1 cellular context compared by ENCODE assay signal in genomic region chr1:27504588-27505419, GRCh38.
TF ChIP-seq lines count a peak whose summit lies in the region.

No MANE protein-coding gene starts in this region.

TF ChIP-seq in HepG2, 621 proteins besides CTCF, POLR2A, EP300 and RAD21 (continued from another document and continues in another):
- TF ChIP-seq NFIB (CRISPR knock-in tag; IDR thresholded peaks at IDR 0.05; ENCODE audit: borderline replicate concordance) (no peak), KLF12 (CRISPR knock-in tag; IDR thresholded peaks at IDR 0.05; ENCODE audit: borderline replicate concordance) (peak; percentile 32; the same call in 1 of the 2 replicates), NR2F6 (IDR thresholded peaks at IDR 0.05) (peak; percentile 81), NR2F6 (CRISPR knock-in tag; IDR thresholded peaks at IDR 0.05) (peak; percentile 89), FOXA1 (IDR thresholded peaks at IDR 0.05) (no peak), FOXA1 (CRISPR knock-in tag; IDR thresholded peaks at IDR 0.05) (peak; percentile 65), CEBPB (IDR thresholded peaks at IDR 0.05; ENCODE audit: borderline replicate concordance, low read depth, low read length) (no peak), DMAP1 (CRISPR knock-in tag; IDR thresholded peaks at IDR 0.05) (0 out of 2 replicates have a peak, but pooled peaks have one; percentile 25), EED (CRISPR knock-in tag; IDR thresholded peaks at IDR 0.05) (no peak; the same call in 1 of the 2 replicates), GTF3A (CRISPR knock-in tag; conservative IDR thresholded peaks at IDR 0.05) (no peak), TFDP2 (CRISPR knock-in tag; IDR thresholded peaks at IDR 0.05) (0 out of 2 replicates have a peak, but pooled peaks have one; percentile 49), YEATS4 (CRISPR knock-in tag; IDR thresholded peaks at IDR 0.05; ENCODE audit: borderline replicate concordance) (no peak; the same call in 1 of the 2 replicates), ZNF20 (CRISPR knock-in tag; IDR thresholded peaks at IDR 0.05) (no peak), ZNF138 (CRISPR knock-in tag; IDR thresholded peaks at IDR 0.05; ENCODE audit: low read depth) (no peak), ZBTB10 (CRISPR knock-in tag; IDR thresholded peaks at IDR 0.05; ENCODE audit: borderline replicate concordance) (peak; percentile 89; the same call in 1 of the 2 replicates), ARNT2 (CRISPR knock-in tag; IDR thresholded peaks at IDR 0.05; ENCODE audit: low read depth) (peak; percentile 73; the same call in 1 of the 2 replicates), ZGPAT (CRISPR knock-in tag; IDR thresholded peaks at IDR 0.05) (peak; percentile 83), ZNF691 (CRISPR knock-in tag; IDR thresholded peaks at IDR 0.05; ENCODE audit: borderline replicate concordance, low read depth) (peak; percentile 54; the same call in 1 of the 2 replicates), AKAP8 (CRISPR knock-in tag; IDR thresholded peaks at IDR 0.05) (no peak; the same call in 1 of the 2 replicates), TCF7L2 (IDR thresholded peaks at IDR 0.05; ENCODE audit: low read depth, low read length) (no peak), AGO1 (IDR thresholded peaks at IDR 0.05; ENCODE audit: low read depth, low read length, poor library complexity, severe bottlenecking) (no peak), GFI1 (CRISPR knock-in tag; IDR thresholded peaks at IDR 0.05; ENCODE audit: borderline replicate concordance) (no peak; the same call in 1 of the 2 replicates), ZSCAN9 (CRISPR knock-in tag; IDR thresholded peaks at IDR 0.05; ENCODE audit: borderline replicate concordance) (peak; percentile 49), ZMYM3 (CRISPR knock-in tag; IDR thresholded peaks at IDR 0.05) (peak; percentile 99), CREM (IDR thresholded peaks at IDR 0.05) (peak; percentile 37), CREM (CRISPR knock-in tag; IDR thresholded peaks at IDR 0.05) (no peak), E2F5 (CRISPR knock-in tag; conservative IDR thresholded peaks at IDR 0.05) (no peak), FOXC1 (CRISPR knock-in tag; IDR thresholded peaks at IDR 0.05; ENCODE audit: borderline replicate concordance) (peak; percentile 65; the same call in 1 of the 2 replicates), BRF2 (CRISPR knock-in tag; IDR thresholded peaks at IDR 0.05) (no peak), ZNF720 (CRISPR knock-in tag; IDR thresholded peaks at IDR 0.05) (no peak), NR2F1 (CRISPR knock-in tag; IDR thresholded peaks at IDR 0.05) (peak; percentile 39 to 73; a peak in 3 of 4 replicates), HMGXB4 (CRISPR knock-in tag; IDR thresholded peaks at IDR 0.05; ENCODE audit: borderline replicate concordance in 1 of 2, low read depth in 1 of 2) (no peak; a peak in 1 of 4 replicates), ZNF362 (CRISPR knock-in tag; IDR thresholded peaks at IDR 0.05; ENCODE audit: borderline replicate concordance) (peak; percentile 74; the same call in 1 of the 2 replicates), ZNF616 (CRISPR knock-in tag; IDR thresholded peaks at IDR 0.05; ENCODE audit: low read depth) (no peak), GATAD2A (CRISPR knock-in tag; IDR thresholded peaks at IDR 0.05) (peak; percentile 73), RXRA (CRISPR knock-in tag; IDR thresholded peaks at IDR 0.05) (peak; percentile 95), ZNF670 (CRISPR knock-in tag; IDR thresholded peaks at IDR 0.05; ENCODE audit: borderline replicate concordance) (peak; percentile 77; the same call in 1 of the 2 replicates), MLX (CRISPR knock-in tag; IDR thresholded peaks at IDR 0.05) (0 out of 2 replicates have a peak, but pooled peaks have one; percentile 55), SKIL (CRISPR knock-in tag; IDR thresholded peaks at IDR 0.05; ENCODE audit: borderline replicate concordance) (peak; percentile 83), MED13 (CRISPR knock-in tag; IDR thresholded peaks at IDR 0.05) (peak; percentile 82), DNMT1 (CRISPR knock-in tag; IDR thresholded peaks at IDR 0.05) (0 out of 2 replicates have a peak, but pooled peaks have one; percentile 46), NFKBIZ (CRISPR knock-in tag; IDR thresholded peaks at IDR 0.05) (no peak), PAXIP1 (CRISPR knock-in tag; conservative IDR thresholded peaks at IDR 0.05) (peak; percentile 93), ATF4 (CRISPR knock-in tag; IDR thresholded peaks at IDR 0.05) (peak in 1 of 2 experiments; percentile 47; a peak in 1 of 4 replicates)
